In the genomic region with DNA sequence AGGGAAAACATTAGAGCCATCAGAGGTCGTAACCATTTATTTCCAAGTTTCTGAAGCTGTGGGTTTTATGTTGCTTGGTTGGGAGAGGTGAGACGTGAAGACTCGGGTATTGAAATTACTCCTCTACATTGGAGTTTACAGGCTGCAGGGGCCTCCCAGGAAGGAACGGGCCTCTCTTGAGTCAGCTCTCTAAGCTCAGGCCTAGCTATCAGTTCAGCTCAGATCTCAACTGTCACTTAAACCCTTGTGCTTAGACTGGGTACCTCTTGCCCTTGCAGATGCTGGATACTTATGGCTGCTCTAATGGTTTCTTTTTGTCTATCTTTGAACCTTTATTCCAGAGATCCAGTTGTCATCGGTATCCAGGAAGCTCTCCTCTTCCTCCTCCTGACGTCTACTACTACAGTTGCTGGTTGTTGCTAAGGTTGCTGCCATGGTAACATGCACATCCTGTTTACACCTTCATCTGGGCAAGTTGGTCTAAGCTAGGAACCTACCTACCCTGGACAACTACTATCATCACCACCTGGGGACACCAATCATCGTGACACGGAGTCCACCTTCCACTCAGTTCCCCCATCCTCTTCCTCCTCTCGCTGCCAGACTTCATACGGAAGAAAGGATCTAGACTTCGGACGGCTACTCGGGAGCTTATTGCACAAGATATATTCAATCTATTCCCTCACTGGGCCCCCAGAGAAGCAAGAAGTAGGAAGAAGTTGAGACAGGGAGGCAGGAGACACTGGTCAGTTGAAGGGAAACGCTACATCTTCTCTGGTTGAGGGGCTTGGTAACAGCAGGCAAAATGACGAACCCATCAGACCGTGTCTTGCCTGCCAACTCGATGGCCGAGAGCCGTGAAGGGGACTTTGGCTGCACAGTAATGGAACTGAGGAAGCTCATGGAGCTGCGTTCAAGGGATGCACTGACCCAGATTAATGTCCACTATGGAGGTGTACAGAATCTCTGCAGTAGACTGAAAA, we compare ENCODE assay signal across 10 cellular contexts. TPM values are rescaled to one million over a fixed set of nuclear protein-coding genes. Genes with fewer than 3 reads are reported as not detected.
DNase-seq lines count a peak whose midpoint lies in the region; ATAC-seq and TF ChIP-seq lines count a peak whose summit lies in the region.
"Had no signal": no experiment of that assay in that cellular context is flagged by ENCODE, and none has a peak within 500 bp of the region (broad histone marks: within the 10 kb centered on the region; RNA-seq: fewer than 3 reads in every experiment).

No MANE protein-coding gene starts in this region.

- H3K36me3 ChIP-seq in DOHH2 (ENCODE audit: control insufficient read depth, low read length): no peaks in the 10 kb centered on the region

- no peaks in the 10 kb centered on the region for H3K9me2 ChIP-seq in DOHH2 (replicated peaks; ENCODE audit: control insufficient read depth, low read length)

- H3F3A ChIP-seq in DOHH2 (ENCODE audit: control insufficient read depth, insufficient read depth): no peaks in the 10 kb centered on the region

- peak overlapping the region; percentile 40 for H3K4me3 ChIP-seq in DOHH2 (ENCODE audit: low read length)
- H3K4me3 ChIP-seq: psoas muscle had no signal

- H3K27me3 Mint-ChIP-seq in activated naive CD8-positive, alpha-beta T cell treated with anti-CD3 and anti-CD28 coated beads, Interleukin-2, amount 50 U/mL, for 24 hours: no peaks in the 10 kb centered on the region

- DNase-seq in RPMI8226: peak; percentile 82
- peak; percentile 41 for DNase-seq in activated naive CD8-positive, alpha-beta T cell treated with anti-CD3 and anti-CD28 coated beads, Interleukin-2, amount 50 U/mL, for 24 hours
- DNase-seq in sciatic nerve (ENCODE audit: low spot score): no peak
- DNase-seq in NCI-H146 (lab: John Stamatoyannopoulos, UW): no peak
- DNase-seq in NCI-H1092 treated with DMSO at 0.1 percent for 48 hours (lab: John Stamatoyannopoulos, UW): no peak
- DNase-seq: NCI-H1417 treated with DMSO at 0.1 percent for 48 hours, psoas muscle had no signal

- H3K36me3 Mint-ChIP-seq in activated naive CD8-positive, alpha-beta T cell treated with anti-CD3 and anti-CD28 coated beads, Interleukin-2, amount 50 U/mL, for 24 hours (ENCODE audit: low read depth): peaks cover 2% of the 10 kb centered on the region

- H3K9me3 ChIP-seq in DOHH2 (ENCODE audit: control insufficient read depth, insufficient read depth, low read length): no peaks in the 10 kb centered on the region
- H3K9me3 ChIP-seq: psoas muscle had no signal

- H3K79me2 ChIP-seq in DOHH2 (ENCODE audit: control insufficient read depth, low read length): no peaks in the 10 kb centered on the region

- H3K27ac ChIP-seq in DOHH2 (ENCODE audit: low read depth, low read length): no peak overlapping the region
- H3K27ac ChIP-seq: psoas muscle had no signal

- no peaks in the 10 kb centered on the region for H3K27me3 ChIP-seq in DOHH2 (ENCODE audit: control insufficient read depth, low read length)

- intact Hi-C loops in sciatic nerve (cut with DNase I): no loop called here

- H4K20me1 ChIP-seq in DOHH2 (ENCODE audit: control insufficient read depth, insufficient read depth, low read depth, low read length): no peaks in the 10 kb centered on the region

- no peak for TF ChIP-seq CTCF in DOHH2 (IDR thresholded peaks at IDR 0.05; ENCODE audit: low read depth, low read length, poor library complexity, severe bottlenecking)

- peak overlapping the region; percentile 67 for H3K27ac Mint-ChIP-seq in activated naive CD8-positive, alpha-beta T cell treated with anti-CD3 and anti-CD28 coated beads, Interleukin-2, amount 50 U/mL, for 24 hours

- peak overlapping the region; percentile 27 for H3K4me3 Mint-ChIP-seq in activated naive CD8-positive, alpha-beta T cell treated with anti-CD3 and anti-CD28 coated beads, Interleukin-2, amount 50 U/mL, for 24 hours

- peaks cover 24% of the 10 kb centered on the region for H3K4me1 Mint-ChIP-seq in activated naive CD8-positive, alpha-beta T cell treated with anti-CD3 and anti-CD28 coated beads, Interleukin-2, amount 50 U/mL, for 24 hours

- ATAC-seq in activated naive CD8-positive, alpha-beta T cell treated with anti-CD3 and anti-CD28 coated beads, Interleukin-2, amount 50 U/mL, for 24 hours: peak; percentile 81
- ATAC-seq in sciatic nerve: peak; percentile 27
- no peak for ATAC-seq in SK-N-SH treated with all-trans-retinoic acid at 6 μM for 48 hours
- no peak for ATAC-seq in GM19324 (IDR thresholded peaks at IDR 0.05; ENCODE audit: low FRiP score, unreplicated experiment)
- ATAC-seq: psoas muscle had no signal

- H3K4me1 ChIP-seq in DOHH2 (ENCODE audit: control insufficient read depth, low read length): peaks cover 9% of the 10 kb centered on the region

- H3K4me2 ChIP-seq in DOHH2 (ENCODE audit: low read length): peak overlapping the region; percentile 43

- H3K9me3 Mint-ChIP-seq in activated naive CD8-positive, alpha-beta T cell treated with anti-CD3 and anti-CD28 coated beads, Interleukin-2, amount 50 U/mL, for 24 hours: no peaks in the 10 kb centered on the region

TF ChIP-seq in SK-N-SH treated with all-trans-retinoic acid at 6 μM for 48 hours, 23 proteins besides CTCF, POLR2A, EP300 and RAD21:
- TF ChIP-seq RARB (CRISPR knock-in tag; IDR thresholded peaks at IDR 0.05) (no peak), TCF4 (CRISPR knock-in tag; IDR thresholded peaks at IDR 0.05; ENCODE audit: borderline replicate concordance) (no peak), ZC3H10 (CRISPR knock-in tag; IDR thresholded peaks at IDR 0.05) (no peak), TSHZ2 (CRISPR knock-in tag; IDR thresholded peaks at IDR 0.05) (no peak), TOX (CRISPR knock-in tag; IDR thresholded peaks at IDR 0.05; ENCODE audit: borderline replicate concordance) (no peak), ARNTL (CRISPR knock-in tag; IDR thresholded peaks at IDR 0.05; ENCODE audit: borderline replicate concordance, low read depth) (no peak), POU6F1 (CRISPR knock-in tag; IDR thresholded peaks at IDR 0.05; ENCODE audit: borderline replicate concordance, low read depth) (no peak), BACH2 (CRISPR knock-in tag; IDR thresholded peaks at IDR 0.05; ENCODE audit: borderline replicate concordance) (no peak), ESRRG (CRISPR knock-in tag; IDR thresholded peaks at IDR 0.05) (no peak), GLIS3 (CRISPR knock-in tag; IDR thresholded peaks at IDR 0.05) (no peak)
- TF ChIP-seq, protein P1, sequence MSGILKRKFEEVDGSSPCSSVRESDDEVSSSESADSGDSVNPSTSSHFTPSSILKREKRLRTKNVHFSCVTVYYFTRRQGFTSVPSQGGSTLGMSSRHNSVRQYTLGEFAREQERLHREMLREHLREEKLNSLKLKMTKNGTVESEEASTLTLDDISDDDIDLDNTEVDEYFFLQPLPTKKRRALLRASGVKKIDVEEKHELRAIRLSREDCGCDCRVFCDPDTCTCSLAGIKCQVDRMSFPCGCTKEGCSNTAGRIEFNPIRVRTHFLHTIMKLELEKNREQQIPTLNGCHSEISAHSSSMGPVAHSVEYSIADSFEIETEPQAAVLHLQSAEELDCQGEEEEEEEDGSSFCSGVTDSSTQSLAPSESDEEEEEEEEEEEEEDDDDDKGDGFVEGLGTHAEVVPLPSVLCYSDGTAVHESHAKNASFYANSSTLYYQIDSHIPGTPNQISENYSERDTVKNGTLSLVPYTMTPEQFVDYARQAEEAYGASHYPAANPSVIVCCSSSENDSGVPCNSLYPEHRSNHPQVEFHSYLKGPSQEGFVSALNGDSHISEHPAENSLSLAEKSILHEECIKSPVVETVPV (CRISPR knock-in tag; IDR thresholded peaks at IDR 0.05): no peak

RNA-seq across cellular contexts. Expression of gene ATP2B4, which starts 56.1 kb away (rescaled TPM):
- total RNA-seq in sciatic nerve: 107 TPM

Comparison
In these comparisons a context has a peak if more than half of its experiments do, and no peak if none do; other contexts are left out.
1. DNase-seq: peak in RPMI8226 (single experiment) and activated naive CD8-positive, alpha-beta T cell treated with anti-CD3 and anti-CD28 coated beads, Interleukin-2, amount 50 U/mL, for 24 hours (single experiment); none in sciatic nerve (single experiment), NCI-H146 (single experiment) and NCI-H1092 treated with DMSO at 0.1 percent for 48 hours (single experiment).
2. ATAC-seq: peak in activated naive CD8-positive, alpha-beta T cell treated with anti-CD3 and anti-CD28 coated beads, Interleukin-2, amount 50 U/mL, for 24 hours (single experiment) and sciatic nerve (single experiment); none in SK-N-SH treated with all-trans-retinoic acid at 6 μM for 48 hours (single experiment) and GM19324 (single experiment).